ENCODE assay signal across 12 cellular contexts in the genomic region with DNA sequence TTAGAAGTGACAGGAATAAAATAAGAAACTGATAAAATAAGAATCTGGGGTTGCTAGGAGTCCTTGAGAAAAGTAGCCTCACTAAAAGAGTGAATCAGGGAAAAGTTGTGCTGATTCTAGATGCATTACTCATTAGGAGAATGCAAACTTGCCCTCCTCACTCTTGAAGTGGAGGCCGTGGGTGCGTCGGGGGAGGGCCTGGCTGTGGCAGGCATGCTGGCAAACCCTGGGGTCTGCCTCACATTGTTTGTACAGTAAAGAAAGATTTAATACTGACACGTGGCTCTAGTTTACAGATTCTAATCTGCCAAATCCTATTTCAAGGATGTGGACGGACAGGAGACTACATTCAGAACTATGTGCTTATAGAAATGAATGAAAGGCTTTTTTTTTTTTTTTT. TPM values are rescaled to one million over a fixed set of nuclear protein-coding genes. Genes with fewer than 3 reads are reported as not detected.
DNase-seq lines count a peak whose midpoint lies in the region; ATAC-seq and TF ChIP-seq lines count a peak whose summit lies in the region.
"Had no signal": no experiment of that assay in that cellular context is flagged by ENCODE, and none has a peak within 500 bp of the region (broad histone marks: within the 10 kb centered on the region; RNA-seq: fewer than 3 reads in every experiment).

No MANE protein-coding gene starts in this region.

- H3K27me3 ChIP-seq in SJCRH30 (no peaks in the 10 kb centered on the region), fibroblast of lung (ENCODE audit: control insufficient read depth, insufficient read depth, low read length) (no peaks in the 10 kb centered on the region)

- no peaks in the 10 kb centered on the region for H3K36me3 Mint-ChIP-seq in activated T-cell treated with anti-CD3 and anti-CD28 coated beads, Interleukin-2, amount 50 U/mL, for 24 hours (ENCODE audit: low read depth)

- no peak overlapping the region for H2AFZ ChIP-seq in fibroblast of lung (ENCODE audit: low read length)

- H3K4me2 ChIP-seq in fibroblast of lung (ENCODE audit: extremely low read depth, insufficient read depth, low read length): peak overlapping the region; percentile 65

- H3K4me1 ChIP-seq in SJCRH30 (peaks cover 6% of the 10 kb centered on the region; the same call in 1 of the 2 replicates), fibroblast of lung (ENCODE audit: control insufficient read depth, extremely low read depth, insufficient read depth, low read length) (peaks cover 5% of the 10 kb centered on the region)

- H3K79me2 ChIP-seq in fibroblast of lung (ENCODE audit: control insufficient read depth, insufficient read depth, low read length): peaks cover 15% of the 10 kb centered on the region

- peaks cover 10% of the 10 kb centered on the region for H3K9me3 Mint-ChIP-seq in activated T-cell treated with anti-CD3 and anti-CD28 coated beads, Interleukin-2, amount 50 U/mL, for 24 hours

- H3K4me3 Mint-ChIP-seq in activated T-cell treated with anti-CD3 and anti-CD28 coated beads, Interleukin-2, amount 50 U/mL, for 24 hours: no peak overlapping the region
- H3K4me3 Mint-ChIP-seq: activated naive CD4-positive, alpha-beta T cell treated with anti-CD3 and anti-CD28 coated beads for 36 hours; B cell had no signal

- no peak overlapping the region for H3K4me3 ChIP-seq in SJCRH30
- no peak overlapping the region for H3K4me3 ChIP-seq in fibroblast of lung (replicated peaks in 1 of 4; ENCODE audit: control extremely low read depth in 1 of 4, insufficient read depth in 1 of 4, low read depth in 3 of 4, low read length in 4 of 4)

- H4K20me1 ChIP-seq in fibroblast of lung (ENCODE audit: control insufficient read depth, extremely low read depth, insufficient read depth, low read length): no peaks in the 10 kb centered on the region

- peaks cover 3% of the 10 kb centered on the region; the same call in 1 of the 2 replicates for H3K36me3 ChIP-seq in SJCRH30
- no peaks in the 10 kb centered on the region for H3K36me3 ChIP-seq in fibroblast of lung (ENCODE audit: control insufficient read depth, insufficient read depth, low read length)

- peaks cover 10% of the 10 kb centered on the region for H3K4me1 Mint-ChIP-seq in activated T-cell treated with anti-CD3 and anti-CD28 coated beads, Interleukin-2, amount 50 U/mL, for 24 hours (ENCODE audit: low read depth)
- H3K4me1 Mint-ChIP-seq: B cell had no signal

- DNase-seq in activated T-cell treated with anti-CD3 and anti-CD28 coated beads, Interleukin-2, amount 50 U/mL, for 24 hours: no peak
- DNase-seq in activated T-cell treated with anti-CD3 and anti-CD28 coated beads, Interleukin-2, amount 50 U/mL, for 1 hour: no peak
- DNase-seq in SJCRH30 (peak; percentile 16 to 34), fibroblast of lung (ENCODE audit: low read depth in 2 of 2) (peak; percentile 60 to 87), DMS 273 (lab: John Stamatoyannopoulos, UW; ENCODE audit: unreplicated experiment) (no peak), NCI-H1417 treated with DMSO at 0.1 percent for 48 hours (lab: John Stamatoyannopoulos, UW) (no peak)
- DNase-seq in stimulated activated CD8-positive, alpha-beta memory T cell treated with anti-CD3 and anti-CD28 coated beads, Interleukin-4, amount 100 ng/mL, for 48 hours: peak; percentile 37
- DNase-seq: activated naive CD4-positive, alpha-beta T cell treated with anti-CD3 and anti-CD28 coated beads for 36 hours; NCI-H748 treated with DMSO at 0.1 percent for 48 hours; T-helper 9 cell had no signal

- H3K27ac Mint-ChIP-seq in activated T-cell treated with anti-CD3 and anti-CD28 coated beads, Interleukin-2, amount 50 U/mL, for 24 hours: peak overlapping the region; percentile 27
- H3K27ac Mint-ChIP-seq: activated naive CD4-positive, alpha-beta T cell treated with anti-CD3 and anti-CD28 coated beads for 36 hours; B cell had no signal

- no peak for ATAC-seq in HG03280 (IDR thresholded peaks at IDR 0.05; ENCODE audit: unreplicated experiment)

- peaks cover 2% of the 10 kb centered on the region for H3K27me3 Mint-ChIP-seq in activated T-cell treated with anti-CD3 and anti-CD28 coated beads, Interleukin-2, amount 50 U/mL, for 24 hours

- no peak for TF ChIP-seq CTCF in fibroblast of lung (conservative IDR thresholded peaks at IDR 0.05 in 1 of 2, IDR thresholded peaks at IDR 0.05 in 1 of 2; ENCODE audit: low read depth in 1 of 2, low read length in 2 of 2)

- H3K27ac ChIP-seq in SJCRH30 (no peak overlapping the region), fibroblast of lung (ENCODE audit: insufficient read depth, low read length) (peak overlapping the region; percentile 31)

- H3K9ac ChIP-seq in fibroblast of lung (ENCODE audit: insufficient read depth, low read length): no peak overlapping the region

- peaks cover 3% of the 10 kb centered on the region; the same call in 1 of the 2 replicates for H3K9me3 ChIP-seq in SJCRH30 (replicated peaks)
- H3K9me3 ChIP-seq in fibroblast of lung (ENCODE audit: control insufficient read depth, insufficient read depth, low read depth, low read length): no peaks in the 10 kb centered on the region

RNA-seq across cellular contexts. Expression of gene TANC1, which starts 41.9 kb away (rescaled TPM):
- 13.5 and 15.1 TPM in 2 replicates for total RNA-seq in SJCRH30 (2014; rRNA removed; shearing (Covaris generic))
- total RNA-seq in fibroblast of lung: 30.8 and 41.9 TPM in 2 replicates
- 21.4 and 32.7 TPM in 2 replicates for polyA plus RNA-seq in fibroblast of lung
- 12.4 and 18.4 TPM in 2 replicates for polyA plus RNA-seq in fibroblast of lung (2012)
- 32.7 and 42.8 TPM in 2 replicates for polyA minus RNA-seq in fibroblast of lung (ENCODE audit: low replicate concordance)
- total RNA-seq: B cell had no signal

Comparison
In these comparisons a context has a peak if more than half of its experiments do, and no peak if none do; other contexts are left out.
1. DNase-seq: peak in SJCRH30 (2 of 2), fibroblast of lung (2 of 2) and stimulated activated CD8-positive, alpha-beta memory T cell treated with anti-CD3 and anti-CD28 coated beads, Interleukin-4, amount 100 ng/mL, for 48 hours (single experiment); none in activated T-cell treated with anti-CD3 and anti-CD28 coated beads, Interleukin-2, amount 50 U/mL, for 24 hours (single experiment), activated T-cell treated with anti-CD3 and anti-CD28 coated beads, Interleukin-2, amount 50 U/mL, for 1 hour (single experiment), DMS 273 (single experiment) and NCI-H1417 treated with DMSO at 0.1 percent for 48 hours (single experiment).